26 cellular contexts compared by ENCODE assay signal in genomic region chr9:135904121-135904520, GRCh38. TPM values are rescaled to one million over a fixed set of nuclear protein-coding genes. Genes with fewer than 3 reads are reported as not detected.
DNase-seq lines count a peak whose midpoint lies in the region; ATAC-seq, FAIRE-seq and TF ChIP-seq lines count a peak whose summit lies in the region.
"Had no signal": no experiment of that assay in that cellular context is flagged by ENCODE, and none has a peak within 500 bp of the region (broad histone marks: within the 10 kb centered on the region; RNA-seq: fewer than 3 reads in every experiment).

No MANE protein-coding gene starts in this region.

- H3K79me2 ChIP-seq in H9 (ENCODE audit: insufficient read depth, low read length) (peaks cover 65% of the 10 kb centered on the region), keratinocyte (ENCODE audit: control insufficient read depth, insufficient read depth, low read length) (peaks cover 66% of the 10 kb centered on the region)

- H2BK5ac ChIP-seq in H9 (ENCODE audit: insufficient read length, low read length), result no peak overlapping the region

- TF ChIP-seq CTCF in H9 (conservative IDR thresholded peaks at IDR 0.05) (no peak), WTC11 (IDR thresholded peaks at IDR 0.05) (no peak), keratinocyte (optimal IDR thresholded peaks at IDR 0.05 in 1 of 3, IDR thresholded peaks at IDR 0.05 in 1 of 3, conservative IDR thresholded peaks at IDR 0.05 in 1 of 3; ENCODE audit: extremely low read depth in 1 of 3, insufficient read depth in 2 of 3, low read length in 3 of 3) (no peak), BE2C (IDR thresholded peaks at IDR 0.05; ENCODE audit: low read depth, low read length) (no peak)

- POLR2A ChIA-PET in WTC11 (lab: Charles Lee), result no interaction called here

- no peak overlapping the region for H3K27ac ChIP-seq in H9 (ENCODE audit: insufficient read length, low read depth, low read length)
- peak overlapping the region; percentile 94 for H3K27ac ChIP-seq in keratinocyte (ENCODE audit: control insufficient read depth, insufficient read depth, low read length)
- peak overlapping the region; percentile 75 for H3K27ac ChIP-seq in skeletal muscle tissue (ENCODE audit: low read depth, low read length)
- H3K27ac ChIP-seq: HL-60, left ventricle myocardium inferior had no signal

- no peak overlapping the region for H3K14ac ChIP-seq in H9 (ENCODE audit: insufficient read depth, low read length)

- H3K9me3 Mint-ChIP-seq in H9, result peaks cover 13% of the 10 kb centered on the region in 2 experiments
- peaks cover 11% of the 10 kb centered on the region for H3K9me3 Mint-ChIP-seq in WTC11
- H3K9me3 Mint-ChIP-seq: natural killer cell treated with Interleukin-12 subunit alpha and Interleukin-12 subunit beta and Interleukin-15 and Interleukin-18, amount 100 ng/mL, for 72 hours had no signal

- peaks cover 43 to 53% of the 10 kb centered on the region in 2 experiments for H3K4me1 Mint-ChIP-seq in H9
- H3K4me1 Mint-ChIP-seq in WTC11, result peaks cover 58% of the 10 kb centered on the region

- no peak overlapping the region for H4K8ac ChIP-seq in H9 (replicated peaks; ENCODE audit: insufficient read length, low read depth, low read length)

- H3K36me3 ChIP-seq in keratinocyte (ENCODE audit: control insufficient read depth in 2 of 2, extremely low read depth in 1 of 2, insufficient read depth in 2 of 2, low read length in 2 of 2) (peaks cover 2 to 11% of the 10 kb centered on the region in 2 experiments), skeletal muscle tissue (ENCODE audit: control insufficient read depth in 3 of 3, insufficient read depth in 3 of 3, low read length in 3 of 3) (peaks cover 0 to 2% (median 0%) of the 10 kb centered on the region in 3 donors), BE2C (peaks cover 9% of the 10 kb centered on the region; the same call in 1 of the 2 replicates)
- H3K36me3 ChIP-seq: left ventricle myocardium inferior, upper lobe of left lung had no signal

- H2BK12ac ChIP-seq in H9 (ENCODE audit: insufficient read length, low read depth, low read length), result no peak overlapping the region

- dilution Hi-C loops in keratinocyte (cut with MboI; ENCODE audit: extremely low pct_ligation_motif_present, low sequenced_read_pairs), result no loop called here

- H4K5ac ChIP-seq in H9 (ENCODE audit: insufficient read length, low read depth, low read length), result no peak overlapping the region

- H2BK120ac ChIP-seq in H9 (ENCODE audit: low read depth, low read length, poor library complexity, severe bottlenecking), result no peak overlapping the region

- H3K27ac Mint-ChIP-seq in H9 (peak overlapping the region in 1 of 3 experiments; percentile 84; a peak in 3 of 7 replicates), WTC11 (peak overlapping the region; percentile 84)
- H3K27ac Mint-ChIP-seq: activated naive CD8-positive, alpha-beta T cell treated with anti-CD3 and anti-CD28 coated beads, Interleukin-2, amount 50 U/mL, for 24 hours; activated T-helper 1 cell treated with anti-CD3 and anti-CD28 coated beads, Interleukin-12 subunit alpha, Interleukin-12 subunit beta, Interleukin-2, Interleukin-4 antibody, amounts not matched to agents 30 ng/mL and 10 ng/mL and 1 ng/mL, durations not matched to agents 14 hours and 24 hours and 36 hours had no signal

- DNase-seq in H9 (no peak), WTC11 (ENCODE audit: low spot score) (no peak), keratinocyte (ENCODE audit: low read depth, low spot score) (no peak), cerebellar nuclear complex (lab: John Stamatoyannopoulos, UW) (no peak), BE2C (no peak), NCI-H2196 treated with DMSO at 0.1 percent for 48 hours (lab: John Stamatoyannopoulos, UW; ENCODE audit: unreplicated experiment) (no peak), left ventricle myocardium superior (no peak)
- DNase-seq: activated CD4-positive, alpha-beta T cell treated with anti-CD3 and anti-CD28 coated beads for 48 hours; activated naive CD8-positive, alpha-beta T cell treated with anti-CD3 and anti-CD28 coated beads, Interleukin-2, amount 50 U/mL, for 24 hours; DMS79; effector CD8-positive, alpha-beta T cell; hippocampal formation; Kasumi-1; left ventricle myocardium inferior; NCI-H1092; NCI-H187 treated with DMSO at 0.1 percent for 48 hours; NCI-H526 treated with DMSO at 0.1 percent for 48 hours; T-helper 17 cell; upper lobe of left lung had no signal

- peaks cover 31 to 47% (median 41%) of the 10 kb centered on the region in 3 experiments for H3K36me3 Mint-ChIP-seq in H9 (ENCODE audit: insufficient read depth in 1 of 3, low read depth in 3 of 3)
- peaks cover 34% of the 10 kb centered on the region for H3K36me3 Mint-ChIP-seq in WTC11

- peaks cover 2% of the 10 kb centered on the region for H3K9me1 ChIP-seq in keratinocyte (ENCODE audit: control insufficient read depth, extremely low read depth, insufficient read depth, low read length)

- peaks cover 7% of the 10 kb centered on the region for H3K79me1 ChIP-seq in H9 (ENCODE audit: insufficient read depth, low read depth, low read length, poor library complexity, severe bottlenecking)

- H2AK5ac ChIP-seq in H9 (ENCODE audit: insufficient read length, low read length), result no peak overlapping the region

- H3K4me2 ChIP-seq in H9 (ENCODE audit: insufficient read depth, insufficient read length, low read length), result no peak overlapping the region
- no peak overlapping the region for H3K4me2 ChIP-seq in keratinocyte (ENCODE audit: control insufficient read depth, extremely low read depth, insufficient read depth, low read depth, low read length)

- H3K9me3 ChIP-seq in H9 (ENCODE audit: control insufficient read depth, low read depth, low read length), result no peaks in the 10 kb centered on the region
- no peaks in the 10 kb centered on the region for H3K9me3 ChIP-seq in keratinocyte (ENCODE audit: control insufficient read depth, low read depth, low read length)
- H3K9me3 ChIP-seq in skeletal muscle tissue (ENCODE audit: control insufficient read depth in 3 of 3, low read length in 3 of 3), result peaks cover 0 to 2% (median 0%) of the 10 kb centered on the region in 3 donors
- peaks cover 2% of the 10 kb centered on the region for H3K9me3 ChIP-seq in BE2C
- H3K9me3 ChIP-seq: left ventricle myocardium inferior, upper lobe of left lung had no signal

- H3K18ac ChIP-seq in H9 (ENCODE audit: insufficient read length, low read depth, low read length), result no peak overlapping the region

- no peak overlapping the region for H3T11ph ChIP-seq in H9 (ENCODE audit: low read length)

- no peak overlapping the region for H2BK15ac ChIP-seq in H9 (ENCODE audit: low read depth, low read length)

- H3K4ac ChIP-seq in H9 (ENCODE audit: low read depth, low read length), result no peak overlapping the region

- H3K27me3 Mint-ChIP-seq in H9 (ENCODE audit: low read depth), result peaks cover 7% of the 10 kb centered on the region
- peaks cover 15% of the 10 kb centered on the region for H3K27me3 Mint-ChIP-seq in WTC11 (ENCODE audit: low read depth)
- H3K27me3 Mint-ChIP-seq: activated naive CD8-positive, alpha-beta T cell treated with anti-CD3 and anti-CD28 coated beads, Interleukin-2, amount 50 U/mL, for 24 hours; natural killer cell treated with Interleukin-12 subunit alpha and Interleukin-12 subunit beta and Interleukin-15 and Interleukin-18, amount 100 ng/mL, for 72 hours; T-helper 17 cell had no signal

- WGBS in H9 (ENCODE audit: extremely low coverage, insufficient read length, low lambda C conversion rate), result no CpG with 5 or more reads among the region's 11 CpGs

- FAIRE-seq in keratinocyte (lab: Jason Lieb, UNC), result no peak
- FAIRE-seq: frontal cortex, HepG2 had no signal

- H4K20me1 ChIP-seq in H9 (ENCODE audit: control insufficient read depth, insufficient read depth, insufficient read length) (no peaks in the 10 kb centered on the region), keratinocyte (ENCODE audit: control insufficient read depth, extremely low read depth, insufficient read depth, low read length) (no peaks in the 10 kb centered on the region)

- CTCF ChIA-PET in WTC11 (lab: Charles Lee), result interaction anchor here (0.7 kb wide), 1 partner anchor 99 kb away, joined by 3 read pairs; no protein-coding TSS in a partner anchor

- H2AFZ ChIP-seq in H9 (ENCODE audit: low read length) (no peak overlapping the region), keratinocyte (ENCODE audit: control insufficient read depth, low read length) (no peak overlapping the region)

- H3K4me1 ChIP-seq in H9 (ENCODE audit: insufficient read depth, low read length) (no peaks in the 10 kb centered on the region; the same call in 1 of the 2 replicates), keratinocyte (ENCODE audit: control insufficient read depth, extremely low read depth, insufficient read depth, low read length) (peaks cover 48% of the 10 kb centered on the region), skeletal muscle tissue (ENCODE audit: control insufficient read depth in 3 of 3, insufficient read depth in 3 of 3, low read length in 3 of 3) (peaks cover 52 to 75% (median 62%) of the 10 kb centered on the region in 3 donors), BE2C (peaks cover 5% of the 10 kb centered on the region; the same call in 1 of the 2 replicates)

- no peak overlapping the region for H2BK20ac ChIP-seq in H9 (ENCODE audit: low read depth, low read length, poor library complexity, severe bottlenecking)

- H3K4me3 ChIP-seq in keratinocyte (ENCODE audit: control insufficient read depth in 2 of 3, extremely low read depth in 1 of 3, insufficient read depth in 2 of 3, low read depth in 1 of 3, low read length in 3 of 3) (no peak overlapping the region), skeletal muscle tissue (ENCODE audit: low read length in 3 of 3) (no peak overlapping the region), BE2C (ENCODE audit: low read depth, low read length) (no peak overlapping the region)
- H3K4me3 ChIP-seq: left ventricle myocardium inferior had no signal

- intact Hi-C loops in left ventricle myocardium superior (cut with micrococcal nuclease), result no loop called here

- H3K27me3 ChIP-seq in H9 (ENCODE audit: insufficient read depth, low read length), result no peaks in the 10 kb centered on the region; the same call in 1 of the 2 replicates
- H3K27me3 ChIP-seq in keratinocyte (ENCODE audit: control insufficient read depth, extremely low read depth, insufficient read depth, low read length), result no peaks in the 10 kb centered on the region
- no peaks in the 10 kb centered on the region for H3K27me3 ChIP-seq in skeletal muscle tissue (ENCODE audit: control insufficient read depth in 3 of 3, insufficient read depth in 3 of 3, low read length in 3 of 3)
- H3K27me3 ChIP-seq in BE2C, result no peaks in the 10 kb centered on the region
- H3K27me3 ChIP-seq: upper lobe of left lung had no signal

- ATAC-seq in WTC11, result no peak
- ATAC-seq in left ventricle myocardium superior, result no peak
- ATAC-seq: activated naive CD8-positive, alpha-beta T cell treated with anti-CD3 and anti-CD28 coated beads, Interleukin-2, amount 50 U/mL, for 24 hours; esophagus mucosa; HepG2; natural killer cell treated with Interleukin-12 subunit alpha and Interleukin-12 subunit beta and Interleukin-15 and Interleukin-18, amount 100 ng/mL, for 72 hours; T-helper 17 cell had no signal

- H3K9ac ChIP-seq in H9 (ENCODE audit: extremely low read depth, insufficient read length, low read length) (no peak overlapping the region), keratinocyte (ENCODE audit: control insufficient read depth, extremely low read depth, insufficient read depth, low read length) (no peak overlapping the region), skeletal muscle tissue (ENCODE audit: low read depth in 1 of 3, low read length in 3 of 3) (peak overlapping the region in 1 of 3 donors; percentile 71)

- H3K23ac ChIP-seq in H9 (ENCODE audit: insufficient read length, low read depth, low read length), result no peak overlapping the region

- H3K4me3 Mint-ChIP-seq in H9 (peak overlapping the region; percentile 5 to 53; a peak in 3 of 5 replicates), WTC11 (peak overlapping the region; percentile 42; the same call in 1 of the 2 replicates)
- H3K4me3 Mint-ChIP-seq: activated naive CD8-positive, alpha-beta T cell treated with anti-CD3 and anti-CD28 coated beads, Interleukin-2, amount 50 U/mL, for 24 hours; activated T-helper 1 cell treated with anti-CD3 and anti-CD28 coated beads, Interleukin-12 subunit alpha, Interleukin-12 subunit beta, Interleukin-2, Interleukin-4 antibody, amounts not matched to agents 30 ng/mL and 10 ng/mL and 1 ng/mL, durations not matched to agents 14 hours and 24 hours and 36 hours had no signal

- no peak overlapping the region for H3K56ac ChIP-seq in H9 (ENCODE audit: insufficient read length, low read depth, low read length)

- no peak overlapping the region for H4K91ac ChIP-seq in H9 (ENCODE audit: insufficient read length, low read depth, low read length)

- peaks cover 14% of the 10 kb centered on the region for H3K23me2 ChIP-seq in H9 (ENCODE audit: insufficient read length, low read depth, low read length, poor library complexity, severe bottlenecking)

RNA-seq across cellular contexts. Expression of gene CAMSAP1, which starts 3.2 kb away (rescaled TPM):
- total RNA-seq in H9 (2021) (43.6 and 52.7 TPM in 2 replicates), WTC11 (2021) (33.5 to 40.5 TPM (median 35.8 TPM) in 3 replicates), skeletal muscle tissue (31.3 TPM), left ventricle myocardium superior (20.4 TPM)
- polyA plus RNA-seq in keratinocyte, result 5.0 to 8.3 TPM (median 6.0 TPM) in 3 replicates
- 6.7 TPM for polyA plus RNA-seq in keratinocyte (2011; ENCODE audit: low read depth)
- 5.4 and 5.5 TPM in 2 replicates for polyA plus RNA-seq in keratinocyte (2011; cell fraction: cytosol; rRNA removed)
- 12.0 and 12.2 TPM in 2 replicates for polyA plus RNA-seq in keratinocyte (2011; cell fraction: nucleus; rRNA removed)
- 10.2 and 10.7 TPM in 2 replicates for polyA plus RNA-seq in keratinocyte (2012; ENCODE audit: low replicate concordance)
- 11.7 to 20.7 TPM (median 17.3 TPM) in 3 replicates for polyA minus RNA-seq in keratinocyte
- 43.2 TPM for polyA minus RNA-seq in keratinocyte (2011; cell fraction: cytosol; rRNA and poly(A)+ RNA removed)
- 12.7 and 14.0 TPM in 2 replicates for polyA minus RNA-seq in keratinocyte (2011; cell fraction: nucleus; rRNA and poly(A)+ RNA removed)
- 42.9 TPM for polyA plus RNA-seq in BE2C (2012; ENCODE audit: insufficient read depth, insufficient read length, low read depth)

RNA-seq across cellular contexts. Expression of gene UBAC1, which starts 57.1 kb away (rescaled TPM):
- total RNA-seq in H9 (2021), result 46.3 and 47.5 TPM in 2 replicates
- 46.4 to 55.6 TPM (median 53.3 TPM) in 3 replicates for total RNA-seq in WTC11 (2021)
- 37.8 to 55.9 TPM (median 50.7 TPM) in 3 replicates for polyA plus RNA-seq in keratinocyte
- 80.6 TPM for polyA plus RNA-seq in keratinocyte (2011; ENCODE audit: low read depth)
- 39.5 and 50.0 TPM in 2 replicates for polyA plus RNA-seq in keratinocyte (2011; cell fraction: cytosol; rRNA removed)
- polyA plus RNA-seq in keratinocyte (2011; cell fraction: nucleus; rRNA removed), result 36.5 and 39.7 TPM in 2 replicates
- 26.0 and 32.9 TPM in 2 replicates for polyA plus RNA-seq in keratinocyte (2012; ENCODE audit: low replicate concordance)
- polyA minus RNA-seq in keratinocyte, result 28.3 to 36.6 TPM (median 33.5 TPM) in 3 replicates
- 32.4 TPM for polyA minus RNA-seq in keratinocyte (2011; cell fraction: cytosol; rRNA and poly(A)+ RNA removed)
- 8.9 and 11.3 TPM in 2 replicates for polyA minus RNA-seq in keratinocyte (2011; cell fraction: nucleus; rRNA and poly(A)+ RNA removed)
- total RNA-seq in skeletal muscle tissue, result 37.6 TPM
- polyA plus RNA-seq in BE2C (2012; ENCODE audit: insufficient read depth, insufficient read length, low read depth), result 81.2 TPM
- total RNA-seq in left ventricle myocardium superior, result 116 TPM
